14 cellular contexts compared by ENCODE assay signal in genomic region chr11:80107415-80107814, GRCh38.
"Had no signal": no experiment of that assay in that cellular context is flagged by ENCODE, and none has a peak within 500 bp of the region (broad histone marks: within the 10 kb centered on the region; RNA-seq: fewer than 3 reads in every experiment).

No MANE protein-coding gene starts in this region.

- H3K4me1 ChIP-seq: breast epithelium, left ventricle myocardium inferior, thyroid gland, uterus had no signal

- H3K4me1 Mint-ChIP-seq: activated B cell treated with CpG ODN at 0.5 μM for 24 hours; activated CD4-positive, alpha-beta T cell treated with anti-CD3 and anti-CD28 coated beads, Interleukin-2, amount 10 ng/mL, durations not matched to agents 24 days and 14 days; naive thymus-derived CD4-positive, alpha-beta T cell; stimulated activated memory B cell treated with anti-CD40 and anti-IgM and Interleukin-4, amounts not matched to agents 10 μg/mL and 1 μg/mL and 100 μg/mL, for 72 hours had no signal

- H3K27me3 Mint-ChIP-seq: activated B cell treated with CpG ODN at 0.5 μM for 24 hours; activated CD4-positive, alpha-beta T cell treated with anti-CD3 and anti-CD28 coated beads, Interleukin-2, amount 10 ng/mL, durations not matched to agents 24 days and 14 days; stimulated activated memory B cell treated with anti-CD40 and anti-IgM and Interleukin-4, amounts not matched to agents 10 μg/mL and 1 μg/mL and 100 μg/mL, for 72 hours had no signal

- H3K4me3 Mint-ChIP-seq: activated B cell treated with CpG ODN at 0.5 μM for 24 hours; activated CD4-positive, alpha-beta T cell treated with anti-CD3 and anti-CD28 coated beads, Interleukin-2, amount 10 ng/mL, durations not matched to agents 24 days and 14 days; naive thymus-derived CD4-positive, alpha-beta T cell; stimulated activated memory B cell treated with anti-CD40 and anti-IgM and Interleukin-4, amounts not matched to agents 10 μg/mL and 1 μg/mL and 100 μg/mL, for 72 hours had no signal

- H3K36me3 Mint-ChIP-seq: stimulated activated memory B cell treated with anti-CD40 and anti-IgM and Interleukin-4, amounts not matched to agents 10 μg/mL and 1 μg/mL and 100 μg/mL, for 72 hours had no signal

- DNase-seq: activated B cell treated with CpG ODN at 0.5 μM for 24 hours; activated CD4-positive, alpha-beta T cell treated with anti-CD3 and anti-CD28 coated beads, Interleukin-2, amount 10 ng/mL, durations not matched to agents 24 days and 14 days; activated CD8-positive, alpha-beta memory T cell treated with anti-CD3 and anti-CD28 coated beads, Interleukin-2, amount 50 U/mL, for 48 hours; activated naive CD4-positive, alpha-beta T cell; aorta; erythroblast; islet precursor cell; left ventricle myocardium inferior; mucosa of descending colon; naive thymus-derived CD4-positive, alpha-beta T cell; thyroid gland; uterus had no signal

- H3K27ac Mint-ChIP-seq: activated B cell treated with CpG ODN at 0.5 μM for 24 hours; activated CD4-positive, alpha-beta T cell treated with anti-CD3 and anti-CD28 coated beads, Interleukin-2, amount 10 ng/mL, durations not matched to agents 24 days and 14 days; naive thymus-derived CD4-positive, alpha-beta T cell; stimulated activated memory B cell treated with anti-CD40 and anti-IgM and Interleukin-4, amounts not matched to agents 10 μg/mL and 1 μg/mL and 100 μg/mL, for 72 hours had no signal

- H3K27ac ChIP-seq: breast epithelium, left ventricle myocardium inferior, thyroid gland, uterus had no signal

- H3K27me3 ChIP-seq: breast epithelium, thyroid gland, uterus had no signal

- H3K9me3 ChIP-seq: breast epithelium, mucosa of descending colon, thyroid gland, uterus had no signal

- H3K4me3 ChIP-seq: breast epithelium, left ventricle myocardium inferior, mucosa of descending colon, thyroid gland, uterus had no signal

- H3K36me3 ChIP-seq: breast epithelium, left ventricle myocardium inferior, thyroid gland, uterus had no signal
